Comparison of ENCODE assay signal across 8 cellular contexts in the genomic region with DNA sequence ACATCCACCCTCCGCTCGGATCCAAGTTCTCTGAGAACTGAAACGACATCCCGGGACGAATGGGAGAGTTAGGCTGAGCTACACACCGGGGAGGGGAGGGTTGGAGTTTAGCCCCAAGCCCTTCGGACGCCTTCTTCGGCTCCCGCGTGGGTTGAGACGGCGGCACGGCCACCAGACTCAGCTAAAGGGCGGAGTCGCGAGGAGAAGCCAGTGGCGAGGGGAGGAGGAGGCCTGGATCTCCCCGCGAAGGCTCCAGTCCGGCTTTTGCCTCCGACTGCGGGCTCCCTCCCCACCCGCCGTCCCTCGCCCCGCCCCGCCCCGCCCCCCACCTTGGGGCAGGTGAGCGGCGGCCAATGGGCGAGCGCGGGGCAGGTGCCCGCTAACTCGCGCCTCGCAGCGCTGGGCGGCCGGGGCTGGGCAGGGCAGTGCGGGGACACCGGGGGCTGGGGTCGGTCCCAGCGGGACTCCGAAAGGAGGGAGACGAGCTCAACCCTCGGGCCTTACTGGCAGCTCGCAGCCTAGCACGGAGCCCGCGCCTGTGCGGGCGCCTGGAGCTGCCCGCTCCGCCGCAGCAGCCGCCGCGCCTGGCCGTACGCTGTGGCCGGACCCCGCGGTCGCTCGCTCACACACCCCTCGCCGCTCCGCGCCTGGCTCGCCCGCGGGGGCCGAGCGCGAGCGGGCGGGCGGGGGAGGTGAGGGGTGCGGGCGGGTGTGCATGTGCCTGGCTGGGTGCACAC. TPM values are rescaled to one million over a fixed set of nuclear protein-coding genes. Genes with fewer than 3 reads are reported as not detected.
DNase-seq lines count a peak whose midpoint lies in the region; ATAC-seq lines count a peak whose summit lies in the region.

A gene (plus strand): TSS at position 382 of the 737 bp plus-strand sequence. CDS start 334 bp downstream, at position 716.

- H3K27me3 Mint-ChIP-seq in activated T-cell treated with anti-CD3 and anti-CD28 coated beads, Interleukin-2, amount 50 U/mL, for 72 hours (ENCODE audit: low read depth): peaks cover 80% of the 10 kb centered on the region

- ATAC-seq in HG03039 (IDR thresholded peaks at IDR 0.05; ENCODE audit: unreplicated experiment) (peak; percentile 42), left ventricle myocardium superior (peak; percentile 66)
- peak; percentile 64 to 68 for ATAC-seq in activated T-cell treated with anti-CD3 and anti-CD28 coated beads, Interleukin-2, amount 50 U/mL, for 72 hours (replicated peaks in 1 of 2)

- no peaks in the 10 kb centered on the region for H3K36me3 Mint-ChIP-seq in activated T-cell treated with anti-CD3 and anti-CD28 coated beads, Interleukin-2, amount 50 U/mL, for 72 hours (ENCODE audit: insufficient read depth in 2 of 2)

- no peak within 1 kb of the TSS for H3K27ac Mint-ChIP-seq in activated T-cell treated with anti-CD3 and anti-CD28 coated beads, Interleukin-2, amount 50 U/mL, for 72 hours

- peaks cover 10% of the 10 kb centered on the region for H3K4me1 ChIP-seq in rectal smooth muscle tissue (ENCODE audit: control insufficient read depth, insufficient read depth, low read length)

- peak within 1 kb of the TSS; percentile 61 for H3K4me3 ChIP-seq in rectal smooth muscle tissue (ENCODE audit: low read length)

- H3K9ac ChIP-seq in rectal smooth muscle tissue (ENCODE audit: low read length): no peak within 1 kb of the TSS

- H3K4me1 Mint-ChIP-seq in activated T-cell treated with anti-CD3 and anti-CD28 coated beads, Interleukin-2, amount 50 U/mL, for 72 hours (ENCODE audit: low read depth): peaks cover 39% of the 10 kb centered on the region

- H3K27ac ChIP-seq in rectal smooth muscle tissue (ENCODE audit: low read depth, low read length): no peak within 1 kb of the TSS

- H3K4me3 Mint-ChIP-seq in activated T-cell treated with anti-CD3 and anti-CD28 coated beads, Interleukin-2, amount 50 U/mL, for 72 hours: peak within 1 kb of the TSS; percentile 87

- DNase-seq in NCI-H524 (lab: John Stamatoyannopoulos, UW) (peak; percentile 36 to 66), NCI-H524 treated with DMSO at 0.1 percent for 48 hours (lab: John Stamatoyannopoulos, UW) (no peak), NCI-H226 (peak; percentile 74), left ventricle myocardium superior (no peak), GDM1 (lab: John Stamatoyannopoulos, UW) (no peak)
- DNase-seq in activated T-cell treated with anti-CD3 and anti-CD28 coated beads, Interleukin-2, amount 50 U/mL, for 72 hours: peak; percentile 65 to 81

- H3K9me3 Mint-ChIP-seq in activated T-cell treated with anti-CD3 and anti-CD28 coated beads, Interleukin-2, amount 50 U/mL, for 72 hours: no peaks in the 10 kb centered on the region

- peaks cover 69% of the 10 kb centered on the region for H3K27me3 ChIP-seq in rectal smooth muscle tissue (ENCODE audit: control insufficient read depth, insufficient read depth, low read length)

- intact Hi-C loops in left ventricle myocardium superior (cut with micrococcal nuclease): no loop called here

- H3K36me3 ChIP-seq in rectal smooth muscle tissue (ENCODE audit: control insufficient read depth, insufficient read depth, low read length): no peaks in the 10 kb centered on the region

RNA-seq across cellular contexts. Expression of the gene that starts here (rescaled TPM):
- total RNA-seq in activated T-cell treated with anti-CD3 and anti-CD28 coated beads, Interleukin-2, amount 50 U/mL, for 72 hours: under 1 TPM; 0.44 to 0.50 TPM
- total RNA-seq in left ventricle myocardium superior: not detected

Comparison
In these comparisons a context has a peak if more than half of its experiments do, and no peak if none do; other contexts are left out.
1. DNase-seq: peak in NCI-H524 (2 of 2) and NCI-H226 (single experiment); none in NCI-H524 treated with DMSO at 0.1 percent for 48 hours (single experiment), left ventricle myocardium superior (single experiment) and GDM1 (single experiment).
2. Peak in DNase-seq and ATAC-seq in activated T-cell treated with anti-CD3 and anti-CD28 coated beads, Interleukin-2, amount 50 U/mL, for 72 hours; RNA of the gene not detected or under 1 TPM.
3. Peak in ATAC-seq in left ventricle myocardium superior; RNA of the gene not detected or under 1 TPM.
4. Peak in every context shown above with its lines, with median percentiles within 50 percentile points of each other: ATAC-seq.